ENCODE assay signal across 1 cellular context in the genomic region with DNA sequence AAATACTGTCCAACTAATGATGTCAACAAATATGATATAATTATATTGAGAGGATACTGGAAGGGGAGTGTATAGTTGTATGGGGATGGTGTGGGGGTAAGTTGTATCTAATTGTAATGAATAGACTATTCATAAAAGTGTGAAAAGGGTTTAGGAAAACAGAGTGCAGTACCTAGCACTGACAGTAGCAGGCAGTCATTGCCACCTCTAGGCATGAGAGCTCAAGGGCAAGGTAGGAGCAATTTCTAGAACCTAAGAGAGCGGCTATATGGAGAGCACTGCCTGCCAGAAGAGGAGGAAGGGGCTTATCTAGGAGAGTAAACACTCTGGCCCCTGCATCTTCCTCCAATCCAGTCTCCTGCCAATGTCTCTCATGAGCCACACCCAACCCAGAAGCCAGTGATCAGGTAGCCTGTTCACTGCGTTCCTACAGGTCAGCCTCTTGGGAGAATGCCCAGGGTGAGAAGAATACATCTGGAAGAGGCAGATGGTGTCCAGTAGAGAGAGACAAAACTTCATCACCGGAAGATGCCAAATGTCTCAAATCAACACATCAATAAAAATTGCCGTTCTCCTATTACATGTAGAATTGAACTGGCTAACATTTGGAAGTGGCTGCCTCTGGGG.
TF ChIP-seq lines count a peak whose summit lies in the region.

No MANE protein-coding gene starts in this region.

TF ChIP-seq in WTC11, 78 proteins besides CTCF, POLR2A, EP300 and RAD21 (continued from another document):
- TF ChIP-seq, protein P1, sequence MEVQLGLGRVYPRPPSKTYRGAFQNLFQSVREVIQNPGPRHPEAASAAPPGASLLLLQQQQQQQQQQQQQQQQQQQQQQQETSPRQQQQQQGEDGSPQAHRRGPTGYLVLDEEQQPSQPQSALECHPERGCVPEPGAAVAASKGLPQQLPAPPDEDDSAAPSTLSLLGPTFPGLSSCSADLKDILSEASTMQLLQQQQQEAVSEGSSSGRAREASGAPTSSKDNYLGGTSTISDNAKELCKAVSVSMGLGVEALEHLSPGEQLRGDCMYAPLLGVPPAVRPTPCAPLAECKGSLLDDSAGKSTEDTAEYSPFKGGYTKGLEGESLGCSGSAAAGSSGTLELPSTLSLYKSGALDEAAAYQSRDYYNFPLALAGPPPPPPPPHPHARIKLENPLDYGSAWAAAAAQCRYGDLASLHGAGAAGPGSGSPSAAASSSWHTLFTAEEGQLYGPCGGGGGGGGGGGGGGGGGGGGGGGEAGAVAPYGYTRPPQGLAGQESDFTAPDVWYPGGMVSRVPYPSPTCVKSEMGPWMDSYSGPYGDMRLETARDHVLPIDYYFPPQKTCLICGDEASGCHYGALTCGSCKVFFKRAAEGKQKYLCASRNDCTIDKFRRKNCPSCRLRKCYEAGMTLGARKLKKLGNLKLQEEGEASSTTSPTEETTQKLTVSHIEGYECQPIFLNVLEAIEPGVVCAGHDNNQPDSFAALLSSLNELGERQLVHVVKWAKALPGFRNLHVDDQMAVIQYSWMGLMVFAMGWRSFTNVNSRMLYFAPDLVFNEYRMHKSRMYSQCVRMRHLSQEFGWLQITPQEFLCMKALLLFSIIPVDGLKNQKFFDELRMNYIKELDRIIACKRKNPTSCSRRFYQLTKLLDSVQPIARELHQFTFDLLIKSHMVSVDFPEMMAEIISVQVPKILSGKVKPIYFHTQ (CRISPR knock-in tag; IDR thresholded peaks at IDR 0.05), result no peak
- no peak for TF ChIP-seq CREB1 (CRISPR knock-in tag; IDR thresholded peaks at IDR 0.05)
- no peak for TF ChIP-seq FOXK1 (CRISPR knock-in tag; IDR thresholded peaks at IDR 0.05)
